In the genomic region with DNA sequence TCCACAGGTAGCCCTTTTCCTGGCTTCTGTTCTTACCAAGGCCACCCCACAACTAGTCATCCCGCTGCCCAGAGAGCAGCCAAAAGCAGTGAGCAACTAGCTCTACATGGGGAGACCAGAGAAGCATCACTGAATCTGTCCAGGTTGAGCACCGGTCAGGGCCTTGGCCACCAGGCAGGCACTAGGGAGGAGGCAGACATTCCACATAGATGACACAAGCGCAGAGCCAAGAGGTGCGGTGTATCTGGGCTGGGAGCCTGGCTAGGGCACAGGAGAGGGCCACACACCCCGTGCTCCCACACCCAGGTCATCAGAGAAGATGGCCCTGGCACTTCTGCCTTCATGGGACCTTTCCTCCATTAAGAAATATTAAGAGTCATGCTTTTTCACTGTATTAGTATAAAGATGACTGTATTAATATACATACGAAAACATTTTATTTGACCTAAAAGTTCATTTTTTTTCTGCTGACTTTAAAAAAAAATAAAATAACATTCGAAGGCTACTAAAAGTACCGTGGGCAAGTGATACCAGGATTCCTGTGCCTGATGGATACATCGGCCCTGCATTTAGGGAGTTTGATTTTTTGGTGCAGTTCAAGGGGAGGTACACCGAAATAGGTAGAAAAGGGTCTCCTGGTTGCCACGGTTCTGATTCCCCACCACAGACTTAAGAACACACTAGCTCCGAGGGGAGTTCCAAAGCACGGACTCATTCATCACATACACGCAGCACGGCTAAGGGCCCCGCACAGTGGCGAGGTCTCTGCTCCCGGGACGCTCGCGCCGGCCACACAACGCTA, we compare ENCODE assay signal across 7 cellular contexts. TPM values are rescaled to one million over a fixed set of nuclear protein-coding genes. Genes with fewer than 3 reads are reported as not detected.
DNase-seq lines count a peak whose midpoint lies in the region; ATAC-seq and TF ChIP-seq lines count a peak whose summit lies in the region.

No MANE protein-coding gene starts in this region.

- TF ChIP-seq CTCF in ascending aorta (IDR thresholded peaks at IDR 0.05): no peak
- no peak for TF ChIP-seq CTCF in omental fat pad (IDR thresholded peaks at IDR 0.05)

- peak overlapping the region; percentile 83 to 87 for H3K27ac ChIP-seq in ascending aorta

- H3K27me3 ChIP-seq in ascending aorta: no peaks in the 10 kb centered on the region

- peak overlapping the region; percentile 85 to 92 for H3K4me3 Mint-ChIP-seq in stimulated activated naive CD8-positive, alpha-beta T cell treated with anti-CD3 and anti-CD28 coated beads, Interleukin-15, amount 100 ng/mL, for 72 hours

- peaks cover 0 to 4% of the 10 kb centered on the region in 2 donors for H3K36me3 ChIP-seq in ascending aorta

- H3K9me3 Mint-ChIP-seq in stimulated activated naive CD8-positive, alpha-beta T cell treated with anti-CD3 and anti-CD28 coated beads, Interleukin-15, amount 100 ng/mL, for 72 hours: no peaks in the 10 kb centered on the region

- TF ChIP-seq POLR2A in GM18526 (IDR thresholded peaks at IDR 0.05; ENCODE audit: extremely low read depth, insufficient read length): peak; percentile 4

- H3K27ac Mint-ChIP-seq in stimulated activated naive CD8-positive, alpha-beta T cell treated with anti-CD3 and anti-CD28 coated beads, Interleukin-15, amount 100 ng/mL, for 72 hours: peak overlapping the region; percentile 78 to 97

- H3K4me1 Mint-ChIP-seq in stimulated activated naive CD8-positive, alpha-beta T cell treated with anti-CD3 and anti-CD28 coated beads, Interleukin-15, amount 100 ng/mL, for 72 hours: peaks cover 67% of the 10 kb centered on the region

- no peaks in the 10 kb centered on the region for H3K9me3 ChIP-seq in ascending aorta

- intact Hi-C loops in ascending aorta (cut with DNase I): no loop called here

- ATAC-seq in stimulated activated naive CD8-positive, alpha-beta T cell treated with anti-CD3 and anti-CD28 coated beads, Interleukin-15, amount 100 ng/mL, for 72 hours: peak; percentile 37
- ATAC-seq in omental fat pad (ENCODE audit: low FRiP score) (no peak), HG02870 (IDR thresholded peaks at IDR 0.05; ENCODE audit: unreplicated experiment) (no peak)

- H3K4me3 ChIP-seq in ascending aorta: peak overlapping the region; percentile 86 to 97

- peaks cover 18 to 27% of the 10 kb centered on the region in 2 donors for H3K4me1 ChIP-seq in ascending aorta

- no peaks in the 10 kb centered on the region for H3K27me3 Mint-ChIP-seq in stimulated activated naive CD8-positive, alpha-beta T cell treated with anti-CD3 and anti-CD28 coated beads, Interleukin-15, amount 100 ng/mL, for 72 hours

- TF ChIP-seq RAD21 in Ishikawa (IDR thresholded peaks at IDR 0.05; ENCODE audit: low read depth): no peak

- no peak for TF ChIP-seq EP300 in Ishikawa (IDR thresholded peaks at IDR 0.05; ENCODE audit: borderline replicate concordance)

- DNase-seq in ascending aorta (ENCODE audit: low spot score in 2 of 2) (no peak), iris pigment epithelial cell (ENCODE audit: low read depth) (peak; percentile 48), omental fat pad (ENCODE audit: low spot score) (no peak)
- DNase-seq in stimulated activated naive CD8-positive, alpha-beta T cell treated with anti-CD3 and anti-CD28 coated beads, Interleukin-15, amount 100 ng/mL, for 72 hours: no peak

TF ChIP-seq in Ishikawa, 13 proteins besides CTCF, POLR2A, EP300 and RAD21:
- no peak for TF ChIP-seq TCF12 (IDR thresholded peaks at IDR 0.05; ENCODE audit: low read depth)
- TF ChIP-seq, protein P1, sequence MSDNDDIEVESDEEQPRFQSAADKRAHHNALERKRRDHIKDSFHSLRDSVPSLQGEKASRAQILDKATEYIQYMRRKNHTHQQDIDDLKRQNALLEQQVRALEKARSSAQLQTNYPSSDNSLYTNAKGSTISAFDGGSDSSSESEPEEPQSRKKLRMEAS (IDR thresholded peaks at IDR 0.05): no peak
- TF ChIP-seq TEAD4 (IDR thresholded peaks at IDR 0.05): peak; percentile 74
- no peak for TF ChIP-seq FOXM1 (IDR thresholded peaks at IDR 0.05; ENCODE audit: borderline replicate concordance, low read depth)
TF ChIP-seq in Ishikawa: peak in this region for 1.

RNA-seq across cellular contexts. Expression of gene DGCR2, which starts 1.2 kb away (rescaled TPM):
- total RNA-seq in ascending aorta (34.7 TPM), omental fat pad (10 to 100 TPM; 29.5 to 62.4 (median 30.5) TPM)

RNA-seq across cellular contexts. Expression of gene TSSK2, which starts 10.1 kb away (rescaled TPM):
- total RNA-seq in ascending aorta (not detected), omental fat pad (under 1 TPM in 1 of 4 donors, not detected in 3; 0.79 TPM)

RNA-seq across cellular contexts. Expression of gene ESS2, which starts 23.4 kb away (rescaled TPM):
- total RNA-seq in ascending aorta: 30.5 TPM
- total RNA-seq in omental fat pad: 10 to 100 TPM; 10.4 to 22.7 (median 12.8) TPM

RNA-seq across cellular contexts. Expression of gene GSC2, which starts 29.1 kb away (rescaled TPM):
- not detected for total RNA-seq in ascending aorta
- not detected for total RNA-seq in omental fat pad

RNA-seq across cellular contexts. Expression of gene SLC25A1, which starts 57.5 kb away (rescaled TPM):
- total RNA-seq in ascending aorta (89.3 TPM), omental fat pad (100 to 1,000 TPM in 2 of 4 donors, 10 to 100 TPM in 2; 76.4 to 135 (median 97.4) TPM)
